In genomic region chr11:72751293-72752087, GRCh38 we compare ENCODE assay signal across 8 cellular contexts. TPM values are rescaled to one million over a fixed set of nuclear protein-coding genes. Genes with fewer than 3 reads are reported as not detected.
DNase-seq lines count a peak whose midpoint lies in the region; ATAC-seq and TF ChIP-seq lines count a peak whose summit lies in the region.

No MANE protein-coding gene starts in this region.

- TF ChIP-seq POLR2A in lower leg skin (IDR thresholded peaks at IDR 0.05) (no peak), uterus (IDR thresholded peaks at IDR 0.05) (no peak)

- peak overlapping the region; percentile 11; the same call in 1 of the 2 replicates for H3K27ac ChIP-seq in HUES64 (ENCODE audit: low read depth, low read length)
- peak overlapping the region; percentile 60 to 66 for H3K27ac ChIP-seq in uterus

- no peak for ATAC-seq in HG02970 (IDR thresholded peaks at IDR 0.05; ENCODE audit: low FRiP score, unreplicated experiment)

- DNase-seq in BJ (ENCODE audit: low read depth) (no peak), astrocyte of the cerebellum (ENCODE audit: low read depth) (no peak), lower leg skin (ENCODE audit: low spot score in 2 of 2) (no peak), uterus (no peak), NCI-H1694 (lab: John Stamatoyannopoulos, UW) (no peak)
- no peak for DNase-seq in stimulated activated CD8-positive, alpha-beta memory T cell treated with anti-CD3 and anti-CD28 coated beads, Interleukin-4, amount 100 ng/mL, for 48 hours

- H3K4me1 ChIP-seq in HUES64 (ENCODE audit: insufficient read depth, low read length) (peaks cover 13% of the 10 kb centered on the region), uterus (peaks cover 0 to 18% of the 10 kb centered on the region in 2 donors)

- intact Hi-C loops in lower leg skin (cut with DNase I; ENCODE audit: low total_unique reads): no loop called here
- intact Hi-C loops in uterus (cut with DNase I; ENCODE audit: low total_unique reads): no loop called here

- in situ Hi-C loops in astrocyte of the cerebellum (cut with HindIII; ENCODE audit: low sequenced_read_pairs): loop anchor here (5.0 kb wide), 2 partner anchors 59 to 61 kb away; partner anchors contain the start of gene ATG16L2

- H3K9me3 ChIP-seq in HUES64 (ENCODE audit: insufficient read depth, low read depth, low read length) (no peaks in the 10 kb centered on the region), uterus (no peaks in the 10 kb centered on the region)

- H3K27me3 ChIP-seq in BJ (ENCODE audit: control insufficient read depth, insufficient read depth, low read length) (no peaks in the 10 kb centered on the region), HUES64 (ENCODE audit: insufficient read depth, low read length) (no peaks in the 10 kb centered on the region), uterus (no peaks in the 10 kb centered on the region)

- CTCF ChIA-PET in BJ (lab: Yijun Ruan, JAX): interaction anchor here (1.0 kb wide), 1 partner anchor 35 kb away, joined by 3 read pairs; no protein-coding TSS in a partner anchor

- TF ChIP-seq CTCF in BJ (IDR thresholded peaks at IDR 0.05; ENCODE audit: insufficient read depth, low read depth, low read length) (no peak), astrocyte of the cerebellum (IDR thresholded peaks at IDR 0.05; ENCODE audit: low read depth, low read length, missing control alignments) (no peak), lower leg skin (IDR thresholded peaks at IDR 0.05) (no peak), uterus (IDR thresholded peaks at IDR 0.05) (no peak)

- H3K4me3 ChIP-seq in BJ (ENCODE audit: low read depth, low read length) (peak overlapping the region; percentile 90), HUES64 (ENCODE audit: low read length) (peak overlapping the region; percentile 92), astrocyte of the cerebellum (ENCODE audit: low read depth, low read length) (peak overlapping the region; percentile 61), lower leg skin (ENCODE audit: low read depth, poor library complexity, severe bottlenecking) (peak overlapping the region; percentile 27), uterus (peak overlapping the region; percentile 49 to 58)

- H3K9ac ChIP-seq in HUES64 (ENCODE audit: low read depth, low read length): peak overlapping the region; percentile 79

- WGBS in HUES64: 21% methylated on average over 16 of the region's 18 CpGs
- 23 to 28% methylated on average over 18 of the region's 18 CpGs for WGBS in lower leg skin, 2 donors

- H3K36me3 ChIP-seq in BJ (ENCODE audit: control insufficient read depth, insufficient read depth, low read length) (no peaks in the 10 kb centered on the region), HUES64 (ENCODE audit: insufficient read depth, low read length) (no peaks in the 10 kb centered on the region), uterus (no peaks in the 10 kb centered on the region)

- POLR2A ChIA-PET in BJ (lab: Charles Lee): no interaction called here

RNA-seq across cellular contexts. Expression of gene ARAP1, which starts 0.7 kb away (rescaled TPM):
- polyA plus RNA-seq in BJ (2011; rRNA removed): 47.7 and 74.5 TPM in 2 replicates
- 73.8 and 78.1 TPM in 2 replicates for polyA minus RNA-seq in BJ (2011; rRNA and poly(A)+ RNA removed)
- 34.0 TPM for polyA plus RNA-seq in HUES64 (2013, experiment 1 of 2)
- polyA plus RNA-seq in HUES64 (2013, experiment 2 of 2): 31.4 TPM
- total RNA-seq in lower leg skin (10 to 100 TPM; 60.6 to 89.6 (median 80.6) TPM), uterus (100 to 1,000 TPM in 1 of 4 donors, 10 to 100 TPM in 3; 21.3 to 222 (median 70.4) TPM)

RNA-seq across cellular contexts. Expression of gene STARD10, which starts 42.4 kb away (rescaled TPM):
- 25.4 and 37.1 TPM in 2 replicates for polyA plus RNA-seq in BJ (2011; rRNA removed)
- polyA minus RNA-seq in BJ (2011; rRNA and poly(A)+ RNA removed): 10.8 and 32.9 TPM in 2 replicates
- polyA plus RNA-seq in HUES64 (2013, experiment 1 of 2): 12.6 TPM
- 23.7 TPM for polyA plus RNA-seq in HUES64 (2013, experiment 2 of 2)
- total RNA-seq in lower leg skin (100 to 1,000 TPM in 3 of 4 donors, 10 to 100 TPM in 1; 90.3 to 119 (median 110) TPM), uterus (10 to 100 TPM; 19.1 to 85.3 (median 53.0) TPM)

Comparison
In these comparisons a context has a peak if more than half of its experiments do, and no peak if none do; other contexts are left out.
1. H3K4me3 ChIP-seq: peak in every context shown above with its lines; median percentile 92 in HUES64; 90 in BJ; 61 in astrocyte of the cerebellum; 54 in uterus; 27 in lower leg skin.